Comparison of ENCODE assay signal across 1 cellular context in genomic region chr3:172846706-172847105, GRCh38.
TF ChIP-seq lines count a peak whose summit lies in the region.

No MANE protein-coding gene starts in this region.

TF ChIP-seq in K562, 482 proteins besides CTCF, POLR2A, EP300 and RAD21 (continued from another document):
- no peak for TF ChIP-seq SIX5 (IDR thresholded peaks at IDR 0.05; ENCODE audit: borderline replicate concordance in 1 of 2, insufficient read depth in 1 of 2, low read depth in 1 of 2, low read length in 2 of 2)
- peak; percentile 52; the same call in 1 of the 2 replicates for TF ChIP-seq DPF2 (IDR thresholded peaks at IDR 0.05)
- TF ChIP-seq ZBTB17 (CRISPR knock-in tag; IDR thresholded peaks at IDR 0.05), result no peak
- 0 out of 2 replicates have a peak, but pooled peaks have one; percentile 44 for TF ChIP-seq HMBOX1 (IDR thresholded peaks at IDR 0.05)
- TF ChIP-seq FOSL1 (tag; conservative IDR thresholded peaks at IDR 0.05), result peak; percentile 59
- peak; percentile 82 for TF ChIP-seq MEIS2 (IDR thresholded peaks at IDR 0.05; ENCODE audit: partially characterized antibody)
- TF ChIP-seq AFF4 (CRISPR knock-in tag; IDR thresholded peaks at IDR 0.05), result no peak
- TF ChIP-seq SAP30 (IDR thresholded peaks at IDR 0.05; ENCODE audit: borderline replicate concordance, insufficient read depth, low read depth, low read length, poor library complexity, severe bottlenecking), result no peak
- no peak for TF ChIP-seq ZNF655 (CRISPR knock-in tag; IDR thresholded peaks at IDR 0.05)
